ENCODE assay signal across 1 cellular context in genomic region chr11:95147364-95147905, GRCh38.
TF ChIP-seq lines count a peak whose summit lies in the region.

No MANE protein-coding gene starts in this region.

TF ChIP-seq in K562, 482 proteins besides CTCF, POLR2A, EP300 and RAD21 (continued from another document and continues in another):
- TF ChIP-seq CHD4 (IDR thresholded peaks at IDR 0.05; ENCODE audit: insufficient read depth, insufficient replicate concordance, low read depth, low read length, poor library complexity, severe bottlenecking) (no peak), ZNF133 (CRISPR knock-in tag; IDR thresholded peaks at IDR 0.05) (no peak), ZFP30 (CRISPR knock-in tag; IDR thresholded peaks at IDR 0.05; ENCODE audit: borderline replicate concordance) (no peak), ZEB2 (IDR thresholded peaks at IDR 0.05) (peak; percentile 77), HINFP (tag; conservative IDR thresholded peaks at IDR 0.05; ENCODE audit: low read depth) (no peak), KDM1A (IDR thresholded peaks at IDR 0.05) (peak; percentile 70 to 98; a peak in 3 of 4 replicates), POLR3A (IDR thresholded peaks at IDR 0.05; ENCODE audit: borderline replicate concordance, extremely low read depth, insufficient read depth, insufficient read length) (no peak), ZNF274 (IDR thresholded peaks at IDR 0.05; ENCODE audit: borderline replicate concordance, low read depth, low read length) (no peak), NONO (IDR thresholded peaks at IDR 0.05; ENCODE audit: low read depth in 2 of 2, low read length in 1 of 2) (0 out of 4 replicates have a peak, but pooled peaks of 1 of the 2 experiments have one; percentile 43), ZNF140 (CRISPR knock-in tag; IDR thresholded peaks at IDR 0.05) (no peak), HEY1 (CRISPR knock-in tag; IDR thresholded peaks at IDR 0.05; ENCODE audit: borderline replicate concordance) (no peak), ZNF75A (CRISPR knock-in tag; IDR thresholded peaks at IDR 0.05) (no peak), U2AF2 (optimal IDR thresholded peaks at IDR 0.05; ENCODE audit: low read depth, low read length) (no peak), STAT5B (CRISPR knock-in tag; IDR thresholded peaks at IDR 0.05) (no peak), ZNF41 (CRISPR knock-in tag; conservative IDR thresholded peaks at IDR 0.05) (no peak), ZSCAN32 (CRISPR knock-in tag; IDR thresholded peaks at IDR 0.05) (no peak), ETV1 (tag; conservative IDR thresholded peaks at IDR 0.05; ENCODE audit: low read depth) (peak; percentile 85), RBM14 (IDR thresholded peaks at IDR 0.05; ENCODE audit: borderline replicate concordance, insufficient read depth, low read depth, low read length) (no peak), SPI1 (IDR thresholded peaks at IDR 0.05; ENCODE audit: borderline replicate concordance, low read depth, low read length) (peak; percentile 59; the same call in 1 of the 2 replicates), TAL1 (IDR thresholded peaks at IDR 0.05) (peak; percentile 88), CC2D1A (IDR thresholded peaks at IDR 0.05) (peak; percentile 71; the same call in 1 of the 2 replicates), USF1 (CRISPR knock-in tag; IDR thresholded peaks at IDR 0.05) (no peak), ZC3H4 (CRISPR knock-in tag; IDR thresholded peaks at IDR 0.05; ENCODE audit: borderline replicate concordance) (no peak), HNRNPK (IDR thresholded peaks at IDR 0.05; ENCODE audit: low read depth, low read length, poor library complexity, severe bottlenecking) (no peak), NRF1 (conservative IDR thresholded peaks at IDR 0.05 in 1 of 2, IDR thresholded peaks at IDR 0.05 in 1 of 2) (peak; percentile 80 to 82), MTA1 (IDR thresholded peaks at IDR 0.05; ENCODE audit: borderline replicate concordance) (peak; percentile 54; the same call in 1 of the 2 replicates), ZNF121 (CRISPR knock-in tag; conservative IDR thresholded peaks at IDR 0.05) (no peak), RFX1 (IDR thresholded peaks at IDR 0.05) (no peak), ZNF408 (CRISPR knock-in tag; IDR thresholded peaks at IDR 0.05; ENCODE audit: low read depth) (no peak), SMAD2 (IDR thresholded peaks at IDR 0.05; ENCODE audit: low read depth, low read length) (no peak), CBX8 (IDR thresholded peaks at IDR 0.05; ENCODE audit: borderline replicate concordance, extremely low read depth, low read depth, low read length, poor library complexity, severe bottlenecking) (no peak), RBM39 (optimal IDR thresholded peaks at IDR 0.05; ENCODE audit: low read depth, low read length) (no peak), FOXM1 (IDR thresholded peaks at IDR 0.05; ENCODE audit: low read depth) (peak; percentile 60; the same call in 1 of the 2 replicates), FOXM1 (CRISPR knock-in tag; IDR thresholded peaks at IDR 0.05; ENCODE audit: low read depth) (no peak), SMARCC2 (IDR thresholded peaks at IDR 0.05; ENCODE audit: low read depth) (peak; percentile 94), SRF (CRISPR knock-in tag; IDR thresholded peaks at IDR 0.05) (no peak; a peak in 1 of 4 replicates), MNT (conservative IDR thresholded peaks at IDR 0.05) (peak; percentile 49 to 62; a peak in 2 of 4 replicates), ZBTB17 (CRISPR knock-in tag; IDR thresholded peaks at IDR 0.05) (no peak), ZNF740 (CRISPR knock-in tag; IDR thresholded peaks at IDR 0.05) (no peak), ZNF740 (tag; IDR thresholded peaks at IDR 0.05) (no peak), KDM2B (CRISPR knock-in tag; IDR thresholded peaks at IDR 0.05) (no peak), SIN3A (IDR thresholded peaks at IDR 0.05; ENCODE audit: borderline replicate concordance in 2 of 2, control insufficient read depth in 1 of 2, low read depth in 2 of 2, low read length in 2 of 2) (no peak), ZNF583 (CRISPR knock-in tag; IDR thresholded peaks at IDR 0.05) (no peak)
- TF ChIP-seq, protein P1, sequence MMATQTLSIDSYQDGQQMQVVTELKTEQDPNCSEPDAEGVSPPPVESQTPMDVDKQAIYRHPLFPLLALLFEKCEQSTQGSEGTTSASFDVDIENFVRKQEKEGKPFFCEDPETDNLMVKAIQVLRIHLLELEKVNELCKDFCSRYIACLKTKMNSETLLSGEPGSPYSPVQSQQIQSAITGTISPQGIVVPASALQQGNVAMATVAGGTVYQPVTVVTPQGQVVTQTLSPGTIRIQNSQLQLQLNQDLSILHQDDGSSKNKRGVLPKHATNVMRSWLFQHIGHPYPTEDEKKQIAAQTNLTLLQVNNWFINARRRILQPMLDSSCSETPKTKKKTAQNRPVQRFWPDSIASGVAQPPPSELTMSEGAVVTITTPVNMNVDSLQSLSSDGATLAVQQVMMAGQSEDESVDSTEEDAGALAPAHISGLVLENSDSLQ (IDR thresholded peaks at IDR 0.05) = peak; percentile 95
- TF ChIP-seq, protein P2, sequence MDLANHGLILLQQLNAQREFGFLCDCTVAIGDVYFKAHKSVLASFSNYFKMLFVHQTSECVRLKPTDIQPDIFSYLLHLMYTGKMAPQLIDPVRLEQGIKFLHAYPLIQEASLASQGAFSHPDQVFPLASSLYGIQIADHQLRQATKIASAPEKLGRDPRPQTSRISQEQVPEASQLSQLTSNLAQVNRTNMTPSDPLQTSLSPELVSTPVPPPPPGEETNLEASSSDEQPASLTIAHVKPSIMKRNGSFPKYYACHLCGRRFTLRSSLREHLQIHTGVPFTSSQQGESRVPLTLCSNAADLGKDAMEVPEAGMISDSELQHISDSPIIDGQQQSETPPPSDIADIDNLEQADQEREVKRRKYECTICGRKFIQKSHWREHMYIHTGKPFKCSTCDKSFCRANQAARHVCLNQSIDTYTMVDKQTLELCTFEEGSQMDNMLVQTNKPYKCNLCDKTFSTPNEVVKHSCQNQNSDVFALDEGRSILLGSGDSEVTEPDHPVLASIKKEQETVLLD (IDR thresholded peaks at IDR 0.05) = peak; percentile 68; the same call in 1 of the 2 replicates
- TF ChIP-seq, protein P3, sequence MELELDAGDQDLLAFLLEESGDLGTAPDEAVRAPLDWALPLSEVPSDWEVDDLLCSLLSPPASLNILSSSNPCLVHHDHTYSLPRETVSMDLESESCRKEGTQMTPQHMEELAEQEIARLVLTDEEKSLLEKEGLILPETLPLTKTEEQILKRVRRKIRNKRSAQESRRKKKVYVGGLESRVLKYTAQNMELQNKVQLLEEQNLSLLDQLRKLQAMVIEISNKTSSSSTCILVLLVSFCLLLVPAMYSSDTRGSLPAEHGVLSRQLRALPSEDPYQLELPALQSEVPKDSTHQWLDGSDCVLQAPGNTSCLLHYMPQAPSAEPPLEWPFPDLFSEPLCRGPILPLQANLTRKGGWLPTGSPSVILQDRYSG (tag; conservative IDR thresholded peaks at IDR 0.05; ENCODE audit: low read depth) = no peak
- TF ChIP-seq, protein P4, sequence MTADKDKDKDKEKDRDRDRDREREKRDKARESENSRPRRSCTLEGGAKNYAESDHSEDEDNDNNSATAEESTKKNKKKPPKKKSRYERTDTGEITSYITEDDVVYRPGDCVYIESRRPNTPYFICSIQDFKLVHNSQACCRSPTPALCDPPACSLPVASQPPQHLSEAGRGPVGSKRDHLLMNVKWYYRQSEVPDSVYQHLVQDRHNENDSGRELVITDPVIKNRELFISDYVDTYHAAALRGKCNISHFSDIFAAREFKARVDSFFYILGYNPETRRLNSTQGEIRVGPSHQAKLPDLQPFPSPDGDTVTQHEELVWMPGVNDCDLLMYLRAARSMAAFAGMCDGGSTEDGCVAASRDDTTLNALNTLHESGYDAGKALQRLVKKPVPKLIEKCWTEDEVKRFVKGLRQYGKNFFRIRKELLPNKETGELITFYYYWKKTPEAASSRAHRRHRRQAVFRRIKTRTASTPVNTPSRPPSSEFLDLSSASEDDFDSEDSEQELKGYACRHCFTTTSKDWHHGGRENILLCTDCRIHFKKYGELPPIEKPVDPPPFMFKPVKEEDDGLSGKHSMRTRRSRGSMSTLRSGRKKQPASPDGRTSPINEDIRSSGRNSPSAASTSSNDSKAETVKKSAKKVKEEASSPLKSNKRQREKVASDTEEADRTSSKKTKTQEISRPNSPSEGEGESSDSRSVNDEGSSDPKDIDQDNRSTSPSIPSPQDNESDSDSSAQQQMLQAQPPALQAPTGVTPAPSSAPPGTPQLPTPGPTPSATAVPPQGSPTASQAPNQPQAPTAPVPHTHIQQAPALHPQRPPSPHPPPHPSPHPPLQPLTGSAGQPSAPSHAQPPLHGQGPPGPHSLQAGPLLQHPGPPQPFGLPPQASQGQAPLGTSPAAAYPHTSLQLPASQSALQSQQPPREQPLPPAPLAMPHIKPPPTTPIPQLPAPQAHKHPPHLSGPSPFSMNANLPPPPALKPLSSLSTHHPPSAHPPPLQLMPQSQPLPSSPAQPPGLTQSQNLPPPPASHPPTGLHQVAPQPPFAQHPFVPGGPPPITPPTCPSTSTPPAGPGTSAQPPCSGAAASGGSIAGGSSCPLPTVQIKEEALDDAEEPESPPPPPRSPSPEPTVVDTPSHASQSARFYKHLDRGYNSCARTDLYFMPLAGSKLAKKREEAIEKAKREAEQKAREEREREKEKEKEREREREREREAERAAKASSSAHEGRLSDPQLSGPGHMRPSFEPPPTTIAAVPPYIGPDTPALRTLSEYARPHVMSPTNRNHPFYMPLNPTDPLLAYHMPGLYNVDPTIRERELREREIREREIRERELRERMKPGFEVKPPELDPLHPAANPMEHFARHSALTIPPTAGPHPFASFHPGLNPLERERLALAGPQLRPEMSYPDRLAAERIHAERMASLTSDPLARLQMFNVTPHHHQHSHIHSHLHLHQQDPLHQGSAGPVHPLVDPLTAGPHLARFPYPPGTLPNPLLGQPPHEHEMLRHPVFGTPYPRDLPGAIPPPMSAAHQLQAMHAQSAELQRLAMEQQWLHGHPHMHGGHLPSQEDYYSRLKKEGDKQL (CRISPR knock-in tag; IDR thresholded peaks at IDR 0.05; ENCODE audit: borderline replicate concordance) = no peak
- TF ChIP-seq, protein P5, sequence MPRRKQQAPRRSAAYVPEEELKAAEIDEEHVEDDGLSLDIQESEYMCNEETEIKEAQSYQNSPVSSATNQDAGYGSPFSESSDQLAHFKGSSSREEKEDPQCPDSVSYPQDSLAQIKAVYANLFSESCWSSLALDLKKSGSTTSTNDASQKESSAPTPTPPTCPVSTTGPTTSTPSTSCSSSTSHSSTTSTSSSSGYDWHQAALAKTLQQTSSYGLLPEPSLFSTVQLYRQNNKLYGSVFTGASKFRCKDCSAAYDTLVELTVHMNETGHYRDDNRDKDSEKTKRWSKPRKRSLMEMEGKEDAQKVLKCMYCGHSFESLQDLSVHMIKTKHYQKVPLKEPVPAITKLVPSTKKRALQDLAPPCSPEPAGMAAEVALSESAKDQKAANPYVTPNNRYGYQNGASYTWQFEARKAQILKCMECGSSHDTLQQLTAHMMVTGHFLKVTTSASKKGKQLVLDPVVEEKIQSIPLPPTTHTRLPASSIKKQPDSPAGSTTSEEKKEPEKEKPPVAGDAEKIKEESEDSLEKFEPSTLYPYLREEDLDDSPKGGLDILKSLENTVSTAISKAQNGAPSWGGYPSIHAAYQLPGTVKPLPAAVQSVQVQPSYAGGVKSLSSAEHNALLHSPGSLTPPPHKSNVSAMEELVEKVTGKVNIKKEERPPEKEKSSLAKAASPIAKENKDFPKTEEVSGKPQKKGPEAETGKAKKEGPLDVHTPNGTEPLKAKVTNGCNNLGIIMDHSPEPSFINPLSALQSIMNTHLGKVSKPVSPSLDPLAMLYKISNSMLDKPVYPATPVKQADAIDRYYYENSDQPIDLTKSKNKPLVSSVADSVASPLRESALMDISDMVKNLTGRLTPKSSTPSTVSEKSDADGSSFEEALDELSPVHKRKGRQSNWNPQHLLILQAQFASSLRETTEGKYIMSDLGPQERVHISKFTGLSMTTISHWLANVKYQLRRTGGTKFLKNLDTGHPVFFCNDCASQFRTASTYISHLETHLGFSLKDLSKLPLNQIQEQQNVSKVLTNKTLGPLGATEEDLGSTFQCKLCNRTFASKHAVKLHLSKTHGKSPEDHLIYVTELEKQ (CRISPR knock-in tag; IDR thresholded peaks at IDR 0.05) = no peak
